Comparison of ENCODE assay signal across 7 cellular contexts in the genomic region with DNA sequence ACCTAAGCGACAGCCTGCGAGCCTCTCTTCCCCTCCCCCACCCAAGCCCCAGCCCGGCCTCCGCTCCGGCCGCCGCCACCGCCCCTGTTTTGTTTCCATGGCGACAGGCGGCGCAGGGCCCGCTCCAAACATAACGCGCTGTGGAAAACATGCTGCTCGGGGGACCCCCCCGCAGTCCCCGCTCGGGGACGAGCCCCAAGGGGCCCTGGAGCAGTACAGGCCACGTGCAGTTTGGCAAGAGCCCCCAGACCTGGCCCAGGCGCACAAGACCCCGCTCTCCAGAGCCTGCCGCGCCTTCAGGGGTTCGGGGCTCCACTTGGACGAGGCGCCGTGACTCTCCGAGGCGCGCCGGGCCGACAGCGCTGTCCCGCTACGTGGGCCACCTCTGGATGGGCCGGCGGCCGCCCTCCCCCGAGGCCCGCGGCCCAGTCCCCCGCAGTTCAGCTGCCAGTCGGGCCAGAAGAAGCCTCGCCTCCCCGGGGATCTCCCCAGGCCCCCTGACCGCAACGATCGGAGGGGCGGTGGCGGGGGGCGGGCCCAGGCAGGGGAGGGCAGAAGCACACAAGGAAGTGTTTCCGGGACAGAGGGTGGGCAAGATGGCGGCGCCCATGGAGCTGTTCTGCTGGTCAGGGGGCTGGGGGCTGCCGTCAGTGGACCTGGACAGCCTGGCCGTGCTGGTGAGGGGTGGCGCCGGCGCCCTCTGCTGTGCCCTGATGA. TPM values are rescaled to one million over a fixed set of nuclear protein-coding genes. Genes with fewer than 3 reads are reported as not detected.
DNase-seq lines count a peak whose midpoint lies in the region; ATAC-seq and TF ChIP-seq lines count a peak whose summit lies in the region.

A gene with protein sequence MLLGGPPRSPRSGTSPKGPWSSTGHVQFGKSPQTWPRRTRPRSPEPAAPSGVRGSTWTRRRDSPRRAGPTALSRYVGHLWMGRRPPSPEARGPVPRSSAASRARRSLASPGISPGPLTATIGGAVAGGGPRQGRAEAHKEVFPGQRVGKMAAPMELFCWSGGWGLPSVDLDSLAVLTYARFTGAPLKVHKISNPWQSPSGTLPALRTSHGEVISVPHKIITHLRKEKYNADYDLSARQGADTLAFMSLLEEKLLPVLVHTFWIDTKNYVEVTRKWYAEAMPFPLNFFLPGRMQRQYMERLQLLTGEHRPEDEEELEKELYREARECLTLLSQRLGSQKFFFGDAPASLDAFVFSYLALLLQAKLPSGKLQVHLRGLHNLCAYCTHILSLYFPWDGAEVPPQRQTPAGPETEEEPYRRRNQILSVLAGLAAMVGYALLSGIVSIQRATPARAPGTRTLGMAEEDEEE (plus strand): TSS at position 40 of the 717 bp plus-strand sequence. CDS start 110 bp downstream, at position 150.

- H3K4me1 ChIP-seq in breast epithelium: peaks cover 8 to 20% of the 10 kb centered on the region in 2 donors
- H3K4me1 ChIP-seq in smooth muscle cell (ENCODE audit: low read depth): peaks cover 10% of the 10 kb centered on the region

- H3K9ac ChIP-seq in smooth muscle cell (ENCODE audit: low read depth): peak within 1 kb of the TSS; percentile 100

- peaks cover 4% of the 10 kb centered on the region for H3F3A ChIP-seq in smooth muscle cell (ENCODE audit: low read depth)

- H3K9me3 ChIP-seq in WERI-Rb-1 (ENCODE audit: severe bottlenecking) (no peaks in the 10 kb centered on the region), breast epithelium (no peaks in the 10 kb centered on the region), smooth muscle cell (replicated peaks; ENCODE audit: low read depth) (no peaks in the 10 kb centered on the region)

- H3K4me3 ChIP-seq in WERI-Rb-1 (ENCODE audit: low read depth, low read length): peak within 1 kb of the TSS; percentile 97
- H3K4me3 ChIP-seq in breast epithelium: peak within 1 kb of the TSS; percentile 69 to 87 (median 78)
- H3K4me3 ChIP-seq in smooth muscle cell: peak within 1 kb of the TSS; percentile 81

- no peaks in the 10 kb centered on the region for H3K27me3 ChIP-seq in WERI-Rb-1 (ENCODE audit: insufficient read depth, low read depth, severe bottlenecking)
- H3K27me3 ChIP-seq in breast epithelium: no peaks in the 10 kb centered on the region
- no peaks in the 10 kb centered on the region for H3K27me3 ChIP-seq in smooth muscle cell (ENCODE audit: low read depth)

- H2AFZ ChIP-seq in smooth muscle cell (ENCODE audit: low read depth): peak within 1 kb of the TSS; percentile 73

- H3K27ac ChIP-seq in WERI-Rb-1 (peak within 1 kb of the TSS; percentile 96), breast epithelium (peak within 1 kb of the TSS; percentile 100), smooth muscle cell (ENCODE audit: low read depth) (peak within 1 kb of the TSS; percentile 100)

- TF ChIP-seq POLR2A in breast epithelium (IDR thresholded peaks at IDR 0.05): peak; percentile 8

- 2% methylated on average over 42 of the region's 60 CpGs for WGBS in smooth muscle cell (ENCODE audit: low lambda C conversion rate)

- peak within 1 kb of the TSS; percentile 96 for H3K4me2 ChIP-seq in smooth muscle cell

- H3K79me2 ChIP-seq in smooth muscle cell (ENCODE audit: low read depth): peaks cover 12% of the 10 kb centered on the region

- intact Hi-C loops in breast epithelium (cut with DNase I; ENCODE audit: low total_unique reads): no loop called here

- peak; percentile 45 for ATAC-seq in GM18508 (IDR thresholded peaks at IDR 0.05; ENCODE audit: insufficient read depth, unreplicated experiment)
- ATAC-seq in HG02973 (IDR thresholded peaks at IDR 0.05; ENCODE audit: unreplicated experiment): peak; percentile 57

- DNase-seq in NCI-H2171 (lab: John Stamatoyannopoulos, UW): peak; percentile 82
- peak; percentile 99 for DNase-seq in WERI-Rb-1
- DNase-seq in breast epithelium (ENCODE audit: low spot score in 2 of 2): peak; percentile 87 to 90
- DNase-seq in iPS-NIHi7 (ENCODE audit: extremely low spot score): peak; percentile 86
- DNase-seq in smooth muscle cell (lab: John Stamatoyannopoulos, UW; ENCODE audit: unreplicated experiment): peak; percentile 87

- TF ChIP-seq CTCF in WERI-Rb-1 (IDR thresholded peaks at IDR 0.05; ENCODE audit: low read depth, low read length) (0 out of 2 replicates have a peak, but pooled peaks have one; percentile 16), breast epithelium (IDR thresholded peaks at IDR 0.05) (no peak), smooth muscle cell (IDR thresholded peaks at IDR 0.05; ENCODE audit: borderline replicate concordance, insufficient read depth, poor library complexity, severe bottlenecking) (no peak)

- no peaks in the 10 kb centered on the region for H4K20me1 ChIP-seq in smooth muscle cell (ENCODE audit: low read depth)

- H3K36me3 ChIP-seq in WERI-Rb-1 (peaks cover 14% of the 10 kb centered on the region), breast epithelium (no peaks in the 10 kb centered on the region), smooth muscle cell (ENCODE audit: low read depth) (no peaks in the 10 kb centered on the region)

RNA-seq across cellular contexts. Expression of the gene that starts here (rescaled TPM):
- 10 to 100 TPM; 41.1 to 50.8 (median 44.8) TPM for total RNA-seq in breast epithelium
- 45.2 and 55.4 TPM in 2 replicates for total RNA-seq in smooth muscle cell
- polyA plus RNA-seq in smooth muscle cell: 98.4 and 109 TPM in 2 replicates

Comparison
In these comparisons a context has a peak if more than half of its experiments do, and no peak if none do; other contexts are left out.
1. Peak in every context shown above with its lines: DNase-seq, ATAC-seq, H3K4me3 ChIP-seq and H3K27ac ChIP-seq.